In the genomic region with DNA sequence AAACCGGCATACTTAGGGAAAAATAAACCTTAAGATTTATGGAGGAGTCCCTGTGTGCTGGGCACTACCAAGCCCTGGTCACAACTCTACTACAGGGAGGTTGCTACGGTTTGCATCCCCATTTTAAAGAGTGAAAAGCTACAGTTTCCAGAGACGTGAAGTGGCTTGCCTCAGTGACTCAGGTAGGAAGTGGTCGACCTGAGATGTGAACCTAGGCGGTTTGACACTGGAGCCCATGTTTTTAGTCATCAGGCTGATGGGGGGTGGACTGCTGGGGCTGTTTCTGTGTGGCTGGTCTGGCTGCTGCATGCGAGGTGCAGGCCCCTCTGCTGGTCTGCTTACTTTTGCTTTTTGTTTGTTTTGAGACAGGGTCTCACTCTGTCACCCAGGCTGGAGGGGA, we compare ENCODE assay signal across 11 cellular contexts. TPM values are rescaled to one million over a fixed set of nuclear protein-coding genes. Genes with fewer than 3 reads are reported as not detected.
DNase-seq lines count a peak whose midpoint lies in the region; ATAC-seq and TF ChIP-seq lines count a peak whose summit lies in the region.
"Had no signal": no experiment of that assay in that cellular context is flagged by ENCODE, and none has a peak within 500 bp of the region (broad histone marks: within the 10 kb centered on the region; RNA-seq: fewer than 3 reads in every experiment).

No MANE protein-coding gene starts in this region.

- ATAC-seq in GM19463 (IDR thresholded peaks at IDR 0.05; ENCODE audit: unreplicated experiment): peak; percentile 63

- peaks cover 3% of the 10 kb centered on the region for H3K36me3 Mint-ChIP-seq in activated naive CD8-positive, alpha-beta T cell treated with anti-CD3 and anti-CD28 coated beads for 36 hours
- H3K36me3 Mint-ChIP-seq in endothelial cell (ENCODE audit: low read depth, unreplicated experiment): peaks cover 4% of the 10 kb centered on the region

- H3K27me3 Mint-ChIP-seq in activated naive CD8-positive, alpha-beta T cell treated with anti-CD3 and anti-CD28 coated beads for 36 hours: peaks cover 28% of the 10 kb centered on the region
- H3K27me3 Mint-ChIP-seq in endothelial cell (ENCODE audit: unreplicated experiment): peaks cover 6% of the 10 kb centered on the region

- H3K4me3 Mint-ChIP-seq in activated naive CD8-positive, alpha-beta T cell treated with anti-CD3 and anti-CD28 coated beads for 36 hours: no peak overlapping the region
- no peak overlapping the region for H3K4me3 Mint-ChIP-seq in endothelial cell (ENCODE audit: unreplicated experiment)
- H3K4me3 Mint-ChIP-seq: dendritic cell treated with granulocyte-macrophage colony-stimulating factor and Interleukin-4, amounts not matched to agents 40 ng/mL and 50 ng/mL, for 4 days had no signal

- DNase-seq in activated CD4-positive, alpha-beta T cell treated with anti-CD3 and anti-CD28 coated beads for 48 hours: peak; percentile 77
- peak; percentile 75 for DNase-seq in activated naive CD8-positive, alpha-beta T cell treated with anti-CD3 and anti-CD28 coated beads for 36 hours
- peak; percentile 51 for DNase-seq in stimulated activated CD8-positive, alpha-beta memory T cell treated with anti-CD3 and anti-CD28 coated beads, Interleukin-12 subunit alpha, Interleukin-12 subunit beta, amount 100 ng/mL, for 4 hours (ENCODE audit: low read depth)
- no peak for DNase-seq in medulla oblongata (ENCODE audit: extremely low spot score)
- DNase-seq in endothelial cell (ENCODE audit: low spot score): no peak
- no peak for DNase-seq in NCI-H1105 (lab: John Stamatoyannopoulos, UW)
- no peak for DNase-seq in NCI-H1105 treated with DMSO at 0.1 percent for 48 hours (lab: John Stamatoyannopoulos, UW)
- DNase-seq: NCI-H510A treated with DMSO at 0.1 percent for 48 hours had no signal

- peaks cover 5% of the 10 kb centered on the region for H3K9me3 Mint-ChIP-seq in activated naive CD8-positive, alpha-beta T cell treated with anti-CD3 and anti-CD28 coated beads for 36 hours
- no peaks in the 10 kb centered on the region for H3K9me3 Mint-ChIP-seq in endothelial cell (ENCODE audit: unreplicated experiment)
- H3K9me3 Mint-ChIP-seq: dendritic cell treated with granulocyte-macrophage colony-stimulating factor and Interleukin-4, amounts not matched to agents 40 ng/mL and 50 ng/mL, for 4 days had no signal

- peaks cover 20% of the 10 kb centered on the region for H3K4me1 Mint-ChIP-seq in activated naive CD8-positive, alpha-beta T cell treated with anti-CD3 and anti-CD28 coated beads for 36 hours
- H3K4me1 Mint-ChIP-seq in endothelial cell (ENCODE audit: unreplicated experiment): peaks cover 3% of the 10 kb centered on the region

- no peak for TF ChIP-seq CTCF in endothelial cell (IDR thresholded peaks at IDR 0.05; ENCODE audit: unreplicated experiment)

- H3K27ac Mint-ChIP-seq in activated naive CD8-positive, alpha-beta T cell treated with anti-CD3 and anti-CD28 coated beads for 36 hours: peak overlapping the region; percentile 39
- no peak overlapping the region for H3K27ac Mint-ChIP-seq in endothelial cell (ENCODE audit: unreplicated experiment)
- H3K27ac Mint-ChIP-seq: dendritic cell treated with granulocyte-macrophage colony-stimulating factor and Interleukin-4, amounts not matched to agents 40 ng/mL and 50 ng/mL, for 4 days had no signal

RNA-seq across cellular contexts. Expression of gene COX6A2, which starts 6.6 kb away (rescaled TPM):
- total RNA-seq in activated naive CD8-positive, alpha-beta T cell treated with anti-CD3 and anti-CD28 coated beads for 36 hours: not detected
- not detected for total RNA-seq in endothelial cell (ENCODE audit: unreplicated experiment)
- total RNA-seq: lung had no signal

RNA-seq across cellular contexts. Expression of gene ZNF843, which starts 21.0 kb away (rescaled TPM):
- under 1 TPM in 1 of 2 experiments, not detected in 1; 0.12 TPM for total RNA-seq in activated naive CD8-positive, alpha-beta T cell treated with anti-CD3 and anti-CD28 coated beads for 36 hours
- total RNA-seq in endothelial cell (ENCODE audit: unreplicated experiment): 2.5 TPM

RNA-seq across cellular contexts. Expression of gene ITGAD, which starts 28.5 kb away (rescaled TPM):
- not detected for total RNA-seq in activated naive CD8-positive, alpha-beta T cell treated with anti-CD3 and anti-CD28 coated beads for 36 hours
- not detected for total RNA-seq in endothelial cell (ENCODE audit: unreplicated experiment)

RNA-seq across cellular contexts. Expression of gene ARMC5, which starts 37.7 kb away (rescaled TPM):
- total RNA-seq in activated naive CD8-positive, alpha-beta T cell treated with anti-CD3 and anti-CD28 coated beads for 36 hours: 10 to 100 TPM; 13.7 to 14.3 TPM
- total RNA-seq in endothelial cell (ENCODE audit: unreplicated experiment): 15.9 TPM

RNA-seq across cellular contexts. Expression of gene TGFB1I1, which starts 50.4 kb away (rescaled TPM):
- total RNA-seq in activated naive CD8-positive, alpha-beta T cell treated with anti-CD3 and anti-CD28 coated beads for 36 hours: under 1 TPM; 0.32 to 0.49 TPM
- 42.5 TPM for total RNA-seq in endothelial cell (ENCODE audit: unreplicated experiment)

Comparison
In these comparisons a context has a peak if more than half of its experiments do, and no peak if none do; other contexts are left out.
1. DNase-seq: peak in activated CD4-positive, alpha-beta T cell treated with anti-CD3 and anti-CD28 coated beads for 48 hours (single experiment), activated naive CD8-positive, alpha-beta T cell treated with anti-CD3 and anti-CD28 coated beads for 36 hours (single experiment) and stimulated activated CD8-positive, alpha-beta memory T cell treated with anti-CD3 and anti-CD28 coated beads, Interleukin-12 subunit alpha, Interleukin-12 subunit beta, amount 100 ng/mL, for 4 hours (single experiment); none in medulla oblongata (single experiment), endothelial cell (single experiment), NCI-H1105 (single experiment) and NCI-H1105 treated with DMSO at 0.1 percent for 48 hours (single experiment).